In the genomic region with DNA sequence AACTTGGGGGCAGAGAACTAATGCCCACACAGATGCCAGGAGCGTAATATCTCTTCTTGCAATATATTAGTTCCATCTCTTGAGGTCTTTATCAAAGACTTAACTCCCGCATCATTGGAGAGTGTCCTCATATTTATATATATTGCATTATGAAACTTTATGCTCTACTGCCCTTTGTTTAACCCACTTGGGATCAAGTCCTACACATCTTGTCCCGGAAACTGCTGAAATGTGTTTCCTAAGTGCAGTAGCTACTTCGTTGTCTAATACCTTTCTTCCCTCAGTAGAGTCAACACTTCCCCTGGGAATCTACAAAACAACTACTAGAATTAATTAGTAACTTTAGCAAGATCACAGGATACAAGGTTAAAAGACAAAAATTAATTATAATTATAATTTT, we compare ENCODE assay signal across 19 cellular contexts.
"Had no signal": no experiment of that assay in that cellular context is flagged by ENCODE, and none has a peak within 500 bp of the region (broad histone marks: within the 10 kb centered on the region; RNA-seq: fewer than 3 reads in every experiment).

No MANE protein-coding gene starts in this region.

- ATAC-seq: activated T-cell treated with anti-CD3 and anti-CD28 coated beads, Interleukin-2, amount 50 U/mL, for 4 hours; esophagus mucosa had no signal

- H3K27me3 ChIP-seq: ascending aorta, breast epithelium, right atrium auricular region, stomach, testis had no signal

- H3K9me3 ChIP-seq: ascending aorta, breast epithelium, lower lobe of right lung, right atrium auricular region, stomach, testis had no signal

- H3K4me3 ChIP-seq: ascending aorta, breast epithelium, lower lobe of right lung, right atrium auricular region, stomach, testis had no signal

- DNase-seq: activated CD4-positive, alpha-beta T cell treated with anti-CD3 and anti-CD28 coated beads, Interleukin-2, amount 50 U/mL, for 1 hour; activated CD4-positive, CD25-positive, alpha-beta regulatory T cell treated with anti-CD3 and anti-CD28 coated beads, Interleukin-2, amount 50 U/mL, for 72 hours; activated CD8-positive, alpha-beta memory T cell treated with anti-CD3 and anti-CD28 coated beads, Interleukin-2, amount 50 U/mL, for 4 hours; activated naive CD4-positive, alpha-beta T cell treated with anti-CD3 and anti-CD28 coated beads for 36 hours; activated T-cell treated with anti-CD3 and anti-CD28 coated beads, Interleukin-2, amount 50 U/mL, for 4 hours; cerebellar nuclear complex; effector CD8-positive, alpha-beta T cell; hippocampal formation; islet precursor cell; lower lobe of right lung; stimulated activated CD4-positive, alpha-beta T cell treated with anti-CD3 and anti-CD28 coated beads, Interleukin-4, amount 100 ng/mL, for 1 hour; stomach; T-helper 2 cell; testis had no signal

- H3K27ac ChIP-seq: ascending aorta, breast epithelium, lower lobe of right lung, right atrium auricular region, testis, VCaP had no signal

- H3K4me1 ChIP-seq: ascending aorta, breast epithelium, lower lobe of right lung, right atrium auricular region, stomach, testis had no signal

- H3K36me3 ChIP-seq: ascending aorta, breast epithelium, lower lobe of right lung, right atrium auricular region, stomach had no signal
